ENCODE assay signal across 16 cellular contexts in genomic region chr12:46554461-46554860, GRCh38.
A peak's percentile ranks its signal among the peaks of the same experiment; 100 is the strongest.
DNase-seq lines count a peak whose midpoint lies in the region; ATAC-seq and TF ChIP-seq lines count a peak whose summit lies in the region.
"Had no signal": no experiment of that assay in that cellular context is flagged by ENCODE, and none has a peak within 500 bp of the region (broad histone marks: within the 10 kb centered on the region; RNA-seq: fewer than 3 reads in every experiment).

No MANE protein-coding gene starts in this region.

- H3K4me1 Mint-ChIP-seq in activated T-cell treated with anti-CD3 and anti-CD28 coated beads, Interleukin-2, amount 50 U/mL, for 24 hours (ENCODE audit: low read depth) = peaks cover 70% of the 10 kb centered on the region
- peaks cover 0 to 3% of the 10 kb centered on the region in 2 donors for H3K4me1 Mint-ChIP-seq in effector memory CD8-positive, alpha-beta T cell (ENCODE audit: low read depth in 2 of 2)

- intact Hi-C loops in left ventricle myocardium inferior (cut with micrococcal nuclease) = loop anchor here (10.0 kb wide), 1 partner anchor 170 kb away; no protein-coding TSS in a partner anchor
- intact Hi-C loops in Right ventricle myocardium superior (cut with DNase I) = no loop called here
- intact Hi-C loops in esophagus squamous epithelium (cut with DNase I) = no loop called here
- intact Hi-C loops in psoas muscle (cut with DNase I) = no loop called here

- no peaks in the 10 kb centered on the region for H3K27me3 ChIP-seq in left ventricle myocardium inferior (ENCODE audit: low read depth)
- H3K27me3 ChIP-seq in esophagus squamous epithelium = no peaks in the 10 kb centered on the region
- H3K27me3 ChIP-seq in psoas muscle (ENCODE audit: insufficient read depth in 3 of 3, low read length in 2 of 3) = no peaks in the 10 kb centered on the region
- H3K27me3 ChIP-seq: adrenal gland had no signal

- no peak overlapping the region for H3K4me3 Mint-ChIP-seq in activated T-cell treated with anti-CD3 and anti-CD28 coated beads, Interleukin-2, amount 50 U/mL, for 24 hours
- H3K4me3 Mint-ChIP-seq in effector memory CD8-positive, alpha-beta T cell = no peak overlapping the region
- H3K4me3 Mint-ChIP-seq: activated CD4-positive, alpha-beta memory T cell treated with anti-CD3 and anti-CD28 coated beads, Interleukin-2, amount 10 ng/mL, durations not matched to agents 7 days and 5 days; CD4-positive, alpha-beta memory T cell; type B pancreatic cell had no signal

- no peak for TF ChIP-seq POLR2A in esophagus squamous epithelium (IDR thresholded peaks at IDR 0.05)

- WGBS in esophagus squamous epithelium, 2 donors = 73 to 84% methylated on average over 2 of the region's 2 CpGs
- 80 to 84% (median 81%) methylated on average over 2 of the region's 2 CpGs for whole genome bisulfite sequencing in psoas muscle, 3 donors

- H3K27ac ChIP-seq in left ventricle myocardium inferior (replicated peaks) = peak overlapping the region; percentile 81
- peak overlapping the region in 3 of 4 donors; percentile 25 to 80 (median 78) for H3K27ac ChIP-seq in esophagus squamous epithelium
- peak overlapping the region; percentile 77 for H3K27ac ChIP-seq in psoas muscle

- no peak for TF ChIP-seq CTCF in left ventricle myocardium inferior (IDR thresholded peaks at IDR 0.05; ENCODE audit: borderline replicate concordance)
- TF ChIP-seq CTCF in esophagus squamous epithelium (IDR thresholded peaks at IDR 0.05) = no peak
- TF ChIP-seq CTCF in psoas muscle (IDR thresholded peaks at IDR 0.05) = no peak

- H3K4me3 ChIP-seq in left ventricle myocardium inferior = no peak overlapping the region
- no peak overlapping the region for H3K4me3 ChIP-seq in esophagus squamous epithelium
- no peak overlapping the region for H3K4me3 ChIP-seq in psoas muscle
- H3K4me3 ChIP-seq: adrenal gland had no signal

- no peak overlapping the region for H3K27ac Mint-ChIP-seq in activated T-cell treated with anti-CD3 and anti-CD28 coated beads, Interleukin-2, amount 50 U/mL, for 24 hours
- no peak overlapping the region for H3K27ac Mint-ChIP-seq in effector memory CD8-positive, alpha-beta T cell
- H3K27ac Mint-ChIP-seq: activated CD4-positive, alpha-beta memory T cell treated with anti-CD3 and anti-CD28 coated beads, Interleukin-2, amount 10 ng/mL, durations not matched to agents 7 days and 5 days; CD4-positive, alpha-beta memory T cell had no signal

- H3K36me3 ChIP-seq in left ventricle myocardium inferior (no peaks in the 10 kb centered on the region), esophagus squamous epithelium (no peaks in the 10 kb centered on the region), psoas muscle (ENCODE audit: insufficient read depth in 1 of 2, low read depth in 1 of 2) (no peaks in the 10 kb centered on the region)
- H3K36me3 ChIP-seq: adrenal gland had no signal

- no peaks in the 10 kb centered on the region for H3K9me3 ChIP-seq in left ventricle myocardium inferior (replicated peaks)
- no peaks in the 10 kb centered on the region for H3K9me3 ChIP-seq in esophagus squamous epithelium
- no peaks in the 10 kb centered on the region for H3K9me3 ChIP-seq in psoas muscle
- H3K9me3 ChIP-seq: adrenal gland had no signal

- H3K36me3 Mint-ChIP-seq in activated T-cell treated with anti-CD3 and anti-CD28 coated beads, Interleukin-2, amount 50 U/mL, for 24 hours (ENCODE audit: low read depth) = peaks cover 3% of the 10 kb centered on the region
- H3K36me3 Mint-ChIP-seq in effector memory CD8-positive, alpha-beta T cell (ENCODE audit: insufficient read depth) = peaks cover 3% of the 10 kb centered on the region
- H3K36me3 Mint-ChIP-seq: CD4-positive, alpha-beta memory T cell had no signal

- H3K9me3 Mint-ChIP-seq in activated T-cell treated with anti-CD3 and anti-CD28 coated beads, Interleukin-2, amount 50 U/mL, for 24 hours = peaks cover 6% of the 10 kb centered on the region
- H3K9me3 Mint-ChIP-seq in effector memory CD8-positive, alpha-beta T cell = no peaks in the 10 kb centered on the region
- H3K9me3 Mint-ChIP-seq: type B pancreatic cell had no signal

- no peak for DNase-seq in left ventricle myocardium inferior
- no peak for DNase-seq in Right ventricle myocardium superior
- no peak for DNase-seq in esophagus squamous epithelium (lab: John Stamatoyannopoulos, UW)
- DNase-seq in psoas muscle = no peak
- no peak for DNase-seq in GDM1 (lab: John Stamatoyannopoulos, UW)
- no peak for DNase-seq in activated T-cell treated with anti-CD3 and anti-CD28 coated beads, Interleukin-2, amount 50 U/mL, for 24 hours
- no peak for DNase-seq in effector memory CD8-positive, alpha-beta T cell
- DNase-seq in DMS153 treated with DMSO at 0.1 percent for 48 hours (lab: John Stamatoyannopoulos, UW; ENCODE audit: unreplicated experiment) = no peak
- DNase-seq: ACHN; activated CD4-positive, alpha-beta memory T cell treated with anti-CD3 and anti-CD28 coated beads, Interleukin-2, amount 10 ng/mL, durations not matched to agents 7 days and 5 days; adrenal gland; CD4-positive, alpha-beta memory T cell; NCI-H1417; NCI-H82 had no signal

- no peaks in the 10 kb centered on the region for H3K27me3 Mint-ChIP-seq in activated T-cell treated with anti-CD3 and anti-CD28 coated beads, Interleukin-2, amount 50 U/mL, for 24 hours
- peaks cover 5 to 8% of the 10 kb centered on the region in 2 donors for H3K27me3 Mint-ChIP-seq in effector memory CD8-positive, alpha-beta T cell
- H3K27me3 Mint-ChIP-seq: activated CD4-positive, alpha-beta memory T cell treated with anti-CD3 and anti-CD28 coated beads, Interleukin-2, amount 10 ng/mL, durations not matched to agents 7 days and 5 days; CD4-positive, alpha-beta memory T cell; type B pancreatic cell had no signal

- H3K4me1 ChIP-seq in left ventricle myocardium inferior (peaks cover 37% of the 10 kb centered on the region), esophagus squamous epithelium (peaks cover 15 to 86% (median 26%) of the 10 kb centered on the region in 3 donors), psoas muscle (peaks cover 52% of the 10 kb centered on the region)

- no peak for ATAC-seq in Right ventricle myocardium superior (ENCODE audit: poor library complexity)
- no peak for ATAC-seq in psoas muscle
- ATAC-seq in effector memory CD8-positive, alpha-beta T cell (replicated peaks) = no peak
- ATAC-seq: sciatic nerve had no signal
